22 cellular contexts compared by ENCODE assay signal in the genomic region with DNA sequence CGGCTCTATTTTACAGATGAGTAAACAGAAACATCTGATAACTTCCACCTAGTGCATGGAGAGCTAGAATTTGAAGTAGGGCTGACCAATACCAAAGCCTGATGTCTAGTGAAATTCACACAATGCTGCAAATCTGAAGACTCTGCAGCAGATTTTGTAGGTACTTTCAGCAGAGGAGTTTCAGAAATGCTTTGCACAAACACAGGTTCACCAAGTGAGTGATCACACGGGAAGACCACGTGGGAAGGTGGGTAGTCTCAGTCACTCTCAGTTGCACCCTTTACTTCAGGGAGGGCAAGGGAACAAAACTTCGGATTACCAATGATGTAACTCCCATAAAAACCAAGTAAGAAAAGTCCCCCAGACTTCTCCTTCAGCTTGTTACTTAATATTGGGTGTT.
"Had no signal": no experiment of that assay in that cellular context is flagged by ENCODE, and none has a peak within 500 bp of the region (broad histone marks: within the 10 kb centered on the region; RNA-seq: fewer than 3 reads in every experiment).

No MANE protein-coding gene starts in this region.

- DNase-seq: dermis blood vessel endothelial cell; dorsolateral prefrontal cortex; effector CD4-positive, alpha-beta T cell; effector memory CD4-positive, alpha-beta T cell; foreskin keratinocyte; heart left ventricle; hippocampal formation; left cardiac atrium; left lung; left ventricle myocardium superior; lower lobe of right lung; mesenchymal stem cell; mucosa of descending colon; naive B cell had no signal

- H3K36me3 ChIP-seq: esophagus muscularis mucosa, gastroesophageal sphincter, heart left ventricle, left lung, lower lobe of right lung had no signal

- H3K4me1 ChIP-seq: left lung, lower lobe of right lung had no signal

- FAIRE-seq: colon, endothelial cell of umbilical vein, frontal cortex, islet of Langerhans, keratinocyte had no signal

- H3K4me3 ChIP-seq: coronary artery, dorsolateral prefrontal cortex, esophagus muscularis mucosa, gastroesophageal sphincter, heart left ventricle, left lung, lower lobe of right lung, mucosa of descending colon had no signal

- H3K27ac ChIP-seq: coronary artery, dorsolateral prefrontal cortex, esophagus muscularis mucosa, foreskin keratinocyte, gastroesophageal sphincter, heart left ventricle, left lung, lower lobe of right lung had no signal

- H3K27me3 ChIP-seq: dorsolateral prefrontal cortex, esophagus muscularis mucosa, gastroesophageal sphincter, heart left ventricle, left lung had no signal

- ATAC-seq: foreskin keratinocyte, gastroesophageal sphincter, heart left ventricle, left cardiac atrium, left lung, left ventricle myocardium superior, lower lobe of right lung had no signal

- H3K9me3 ChIP-seq: esophagus muscularis mucosa, gastroesophageal sphincter, heart left ventricle, left lung, lower lobe of right lung, mucosa of descending colon had no signal
